20 cellular contexts compared by ENCODE assay signal in genomic region chr15:92149029-92149428, GRCh38.
DNase-seq lines count a peak whose midpoint lies in the region; ATAC-seq and TF ChIP-seq lines count a peak whose summit lies in the region.
"Had no signal": no experiment of that assay in that cellular context is flagged by ENCODE, and none has a peak within 500 bp of the region (broad histone marks: within the 10 kb centered on the region; RNA-seq: fewer than 3 reads in every experiment).

No MANE protein-coding gene starts in this region.

- H3K36me3 ChIP-seq in SK-N-MC (ENCODE audit: insufficient read depth, low read length) (no peaks in the 10 kb centered on the region), WERI-Rb-1 (no peaks in the 10 kb centered on the region)
- H3K36me3 ChIP-seq: SJSA1 had no signal

- DNase-seq in activated CD8-positive, alpha-beta memory T cell treated with anti-CD3 and anti-CD28 coated beads, Interleukin-2, amount 50 U/mL, for 48 hours = peak; percentile 7
- no peak for DNase-seq in activated CD8-positive, alpha-beta memory T cell treated with anti-CD3 and anti-CD28 coated beads, Interleukin-2, amount 10 ng/mL, durations not matched to agents 7 days and 5 days
- DNase-seq in SK-N-MC (ENCODE audit: low read depth, low spot score) (no peak), fibroblast of peridontal ligament (ENCODE audit: extremely low read depth) (peak; percentile 93), stromal cell of bone marrow (ENCODE audit: low read depth) (peak; percentile 18), WERI-Rb-1 (no peak)
- DNase-seq in activated CD4-positive, alpha-beta T cell treated with anti-CD3 and anti-CD28 coated beads for 1 hour = no peak
- DNase-seq: CD4-positive, alpha-beta memory T cell; DMS79 treated with DMSO at 0.1 percent for 48 hours; NCI-H1105; NCI-H187; NCI-H69; NK-92 treated with Interleukin-12 subunit alpha and Interleukin-12 subunit beta, amount 100 ng/mL, for 24 hours; OCI-M1 had no signal

- H3K27ac ChIP-seq in SK-N-MC (peak overlapping the region; percentile 63), WERI-Rb-1 (no peak overlapping the region)
- H3K27ac ChIP-seq: 22Rv1, KMS-11, RWPE1, SJSA1 had no signal

- no peaks in the 10 kb centered on the region for H3K9me3 ChIP-seq in SK-N-MC (ENCODE audit: low read depth, low read length)
- no peaks in the 10 kb centered on the region for H3K9me3 ChIP-seq in WERI-Rb-1 (ENCODE audit: severe bottlenecking)
- H3K9me3 ChIP-seq: SJSA1 had no signal

- CTCF ChIA-PET in activated CD8-positive, alpha-beta memory T cell treated with anti-CD3 and anti-CD28 coated beads, Interleukin-2, amount 10 ng/mL, durations not matched to agents 7 days and 5 days (lab: Charles Lee) = interaction anchor here (0.9 kb wide), 1 partner anchor 443 kb away, joined by 3 read pairs; no protein-coding TSS in a partner anchor

- H3K4me3 ChIP-seq in SK-N-MC = peak overlapping the region; percentile 35
- H3K4me3 ChIP-seq in WERI-Rb-1 (ENCODE audit: low read depth, low read length) = no peak overlapping the region
- H3K4me3 ChIP-seq: SJSA1 had no signal

- no peak for ATAC-seq in activated CD8-positive, alpha-beta memory T cell treated with anti-CD3 and anti-CD28 coated beads, Interleukin-2, amount 10 ng/mL, durations not matched to agents 7 days and 5 days
- no peak for ATAC-seq in GM21786 (IDR thresholded peaks at IDR 0.05; ENCODE audit: unreplicated experiment)

- no peaks in the 10 kb centered on the region for H3K27me3 Mint-ChIP-seq in activated CD8-positive, alpha-beta memory T cell treated with anti-CD3 and anti-CD28 coated beads, Interleukin-2, amount 10 ng/mL, durations not matched to agents 7 days and 5 days
- H3K27me3 Mint-ChIP-seq: B cell; CD4-positive, alpha-beta memory T cell had no signal

- TF ChIP-seq CTCF in WERI-Rb-1 (IDR thresholded peaks at IDR 0.05; ENCODE audit: low read depth, low read length) = no peak

- H3K9ac ChIP-seq in SK-N-MC (ENCODE audit: insufficient read length) = no peak overlapping the region
- H3K9ac ChIP-seq: KMS-11 had no signal

- H3K36me3 Mint-ChIP-seq in activated CD8-positive, alpha-beta memory T cell treated with anti-CD3 and anti-CD28 coated beads, Interleukin-2, amount 10 ng/mL, durations not matched to agents 7 days and 5 days = no peaks in the 10 kb centered on the region

- H3K9me3 Mint-ChIP-seq in activated CD8-positive, alpha-beta memory T cell treated with anti-CD3 and anti-CD28 coated beads, Interleukin-2, amount 10 ng/mL, durations not matched to agents 7 days and 5 days (ENCODE audit: low read depth) = no peaks in the 10 kb centered on the region

- no peak overlapping the region for H3K27ac Mint-ChIP-seq in activated CD8-positive, alpha-beta memory T cell treated with anti-CD3 and anti-CD28 coated beads, Interleukin-2, amount 10 ng/mL, durations not matched to agents 7 days and 5 days
- H3K27ac Mint-ChIP-seq: B cell; CD4-positive, alpha-beta memory T cell had no signal

- H3K4me3 Mint-ChIP-seq in activated CD8-positive, alpha-beta memory T cell treated with anti-CD3 and anti-CD28 coated beads, Interleukin-2, amount 10 ng/mL, durations not matched to agents 7 days and 5 days = no peak overlapping the region
- H3K4me3 Mint-ChIP-seq: B cell; CD4-positive, alpha-beta memory T cell had no signal

- no peaks in the 10 kb centered on the region for H3K4me1 Mint-ChIP-seq in activated CD8-positive, alpha-beta memory T cell treated with anti-CD3 and anti-CD28 coated beads, Interleukin-2, amount 10 ng/mL, durations not matched to agents 7 days and 5 days
- H3K4me1 Mint-ChIP-seq: CD4-positive, alpha-beta memory T cell had no signal

- H3K27me3 ChIP-seq in WERI-Rb-1 (ENCODE audit: insufficient read depth, low read depth, severe bottlenecking) = peaks cover 63% of the 10 kb centered on the region
- H3K27me3 ChIP-seq: SJSA1 had no signal

Comparison
In these comparisons a context has a peak if more than half of its experiments do, and no peak if none do; other contexts are left out.
1. DNase-seq: peak in activated CD8-positive, alpha-beta memory T cell treated with anti-CD3 and anti-CD28 coated beads, Interleukin-2, amount 50 U/mL, for 48 hours (single experiment), fibroblast of peridontal ligament (single experiment) and stromal cell of bone marrow (single experiment); none in activated CD8-positive, alpha-beta memory T cell treated with anti-CD3 and anti-CD28 coated beads, Interleukin-2, amount 10 ng/mL, durations not matched to agents 7 days and 5 days (single experiment), SK-N-MC (single experiment), activated CD4-positive, alpha-beta T cell treated with anti-CD3 and anti-CD28 coated beads for 1 hour (single experiment) and WERI-Rb-1 (single experiment).